Comparison of ENCODE assay signal across 28 cellular contexts in the genomic region with DNA sequence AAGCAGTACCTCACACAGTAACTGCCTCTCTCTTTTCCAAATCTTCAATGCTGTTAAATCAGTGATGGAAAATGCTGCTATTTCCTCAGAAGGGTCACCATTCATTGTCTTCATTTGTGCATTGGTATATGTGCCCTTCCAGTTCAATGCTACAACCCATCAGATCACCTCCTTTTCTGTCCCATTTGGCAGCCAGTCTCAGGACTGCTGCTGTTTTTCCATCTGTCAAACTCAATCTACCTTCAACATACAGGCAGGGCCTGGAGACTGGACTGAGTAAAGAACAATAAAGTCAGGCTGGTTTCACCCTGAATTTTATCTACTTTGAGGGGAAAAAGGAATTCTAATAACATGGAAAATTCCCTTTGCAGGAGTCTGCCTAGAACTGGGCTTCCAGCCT. TPM values are rescaled to one million over a fixed set of nuclear protein-coding genes. Genes with fewer than 3 reads are reported as not detected.
"Had no signal": no experiment of that assay in that cellular context is flagged by ENCODE, and none has a peak within 500 bp of the region (broad histone marks: within the 10 kb centered on the region; RNA-seq: fewer than 3 reads in every experiment).

No MANE protein-coding gene starts in this region.

- H3K9me3 ChIP-seq: colonic mucosa, esophagus squamous epithelium, gastrocnemius medialis, heart right ventricle, left lung, lower lobe of right lung, mucosa of descending colon had no signal

- H3K27ac Mint-ChIP-seq: dendritic cell treated with granulocyte-macrophage colony-stimulating factor and Interleukin-4, amounts not matched to agents 40 ng/mL and 50 ng/mL, for 4 days; effector memory CD8-positive, alpha-beta T cell; endodermal cell; mesothelial cell of epicardium; naive B cell; naive thymus-derived CD8-positive, alpha-beta T cell had no signal

- H3K9me3 Mint-ChIP-seq: dendritic cell treated with granulocyte-macrophage colony-stimulating factor and Interleukin-4, amounts not matched to agents 40 ng/mL and 50 ng/mL, for 4 days; effector memory CD8-positive, alpha-beta T cell; endodermal cell; mesothelial cell of epicardium; naive thymus-derived CD8-positive, alpha-beta T cell had no signal

- H3K36me3 Mint-ChIP-seq: mesothelial cell of epicardium; naive B cell; naive thymus-derived CD8-positive, alpha-beta T cell had no signal

- H3K27me3 Mint-ChIP-seq: dendritic cell treated with granulocyte-macrophage colony-stimulating factor and Interleukin-4, amounts not matched to agents 40 ng/mL and 50 ng/mL, for 4 days had no signal

- H3K4me1 Mint-ChIP-seq: endodermal cell; naive B cell; naive thymus-derived CD8-positive, alpha-beta T cell had no signal

- H3K4me3 ChIP-seq: colonic mucosa, esophagus squamous epithelium, gastrocnemius medialis, heart right ventricle, left lung, lower lobe of right lung, mucosa of descending colon had no signal

- H3K27me3 ChIP-seq: colonic mucosa, esophagus squamous epithelium, gastrocnemius medialis, left lung had no signal

- H3K4me1 ChIP-seq: colonic mucosa, esophagus squamous epithelium, gastrocnemius medialis, heart right ventricle, left lung, lower lobe of right lung had no signal

- H3K36me3 ChIP-seq: colonic mucosa, esophagus squamous epithelium, gastrocnemius medialis, heart right ventricle, left lung, lower lobe of right lung had no signal

- DNase-seq: colonic mucosa; cortex of kidney; effector CD8-positive, alpha-beta T cell; effector memory CD8-positive, alpha-beta T cell; endodermal cell; erythroblast; esophagus squamous epithelium; foreskin fibroblast; foreskin melanocyte; gastrocnemius medialis; glutamatergic neuron; head of caudate nucleus; heart right ventricle; hippocampal formation; left cardiac atrium; left lung; left ventricle myocardium superior; lower lobe of right lung; mesenchymal stem cell; mucosa of descending colon; naive B cell; naive thymus-derived CD8-positive, alpha-beta T cell had no signal

- H3K27ac ChIP-seq: colonic mucosa, epithelial cell of prostate, esophagus squamous epithelium, gastrocnemius medialis, heart right ventricle, left lung, lower lobe of right lung had no signal

- H3K4me3 Mint-ChIP-seq: dendritic cell treated with granulocyte-macrophage colony-stimulating factor and Interleukin-4, amounts not matched to agents 40 ng/mL and 50 ng/mL, for 4 days; effector memory CD8-positive, alpha-beta T cell; endodermal cell; mesothelial cell of epicardium; naive B cell; naive thymus-derived CD8-positive, alpha-beta T cell had no signal

RNA-seq across cellular contexts. Expression of gene ZNF385B, which starts 17.9 kb away (rescaled TPM):
- total RNA-seq: dermis microvascular lymphatic vessel endothelial cell; glomerular endothelial cell; lung microvascular endothelial cell; naive thymus-derived CD8-positive, alpha-beta T cell had no signal
